ENCODE assay signal across 22 cellular contexts in genomic region chr16:65837431-65837986, GRCh38.
"Had no signal": no experiment of that assay in that cellular context is flagged by ENCODE, and none has a peak within 500 bp of the region (broad histone marks: within the 10 kb centered on the region; RNA-seq: fewer than 3 reads in every experiment).

No MANE protein-coding gene starts in this region.

- H3K4me1 ChIP-seq: colonic mucosa, sigmoid colon, spleen, upper lobe of left lung had no signal

- H3K27me3 ChIP-seq: brain microvascular endothelial cell, colonic mucosa, sigmoid colon, spleen, upper lobe of left lung had no signal

- H3K27ac ChIP-seq: brain microvascular endothelial cell, colonic mucosa, sigmoid colon, spleen, thoracic aorta, upper lobe of left lung, VCaP had no signal

- ATAC-seq: activated T-cell treated with anti-CD3 and anti-CD28 coated beads, Interleukin-2, amount 50 U/mL, for 72 hours; left lobe of liver; stimulated activated memory B cell treated with anti-CD40 and anti-IgM and Interleukin-4, amounts not matched to agents 10 μg/mL and 1 μg/mL and 100 μg/mL, for 72 hours had no signal

- H3K4me3 ChIP-seq: colonic mucosa, sigmoid colon, spleen, thoracic aorta, upper lobe of left lung had no signal

- H3K36me3 ChIP-seq: brain microvascular endothelial cell, colonic mucosa, sigmoid colon, spleen, thoracic aorta, upper lobe of left lung had no signal

- FAIRE-seq: frontal cortex, keratinocyte had no signal

- H3K9me3 ChIP-seq: colonic mucosa, sigmoid colon, spleen, thoracic aorta, upper lobe of left lung had no signal

- DNase-seq: activated CD4-positive, alpha-beta T cell treated with anti-CD3 and anti-CD28 coated beads, Interleukin-2, amount 50 U/mL, for 1 hour; activated CD4-positive, CD25-positive, alpha-beta regulatory T cell treated with anti-CD3 and anti-CD28 coated beads, Interleukin-2, amount 50 U/mL, for 72 hours; activated effector memory CD4-positive, alpha-beta T cell treated with anti-CD3 and anti-CD28 coated beads, Interleukin-2, amount 50 U/mL, for 16 hours; activated naive CD4-positive, alpha-beta T cell treated with anti-CD3 and anti-CD28 coated beads, Interleukin-2, amount 50 U/mL, for 16 hours; activated T-cell treated with anti-CD3 and anti-CD28 coated beads, Interleukin-2, amount 50 U/mL, for 72 hours; aorta; brain microvascular endothelial cell; central memory CD4-positive, alpha-beta T cell; colonic mucosa; head of caudate nucleus; nephron progenitor cell; occipital lobe; sigmoid colon; spleen; stimulated activated CD4-positive, alpha-beta T cell treated with anti-CD3 and anti-CD28 coated beads, Interleukin-4, amount 100 ng/mL, for 4 hours; upper lobe of left lung had no signal
